Comparison of ENCODE assay signal across 8 cellular contexts in the genomic region with DNA sequence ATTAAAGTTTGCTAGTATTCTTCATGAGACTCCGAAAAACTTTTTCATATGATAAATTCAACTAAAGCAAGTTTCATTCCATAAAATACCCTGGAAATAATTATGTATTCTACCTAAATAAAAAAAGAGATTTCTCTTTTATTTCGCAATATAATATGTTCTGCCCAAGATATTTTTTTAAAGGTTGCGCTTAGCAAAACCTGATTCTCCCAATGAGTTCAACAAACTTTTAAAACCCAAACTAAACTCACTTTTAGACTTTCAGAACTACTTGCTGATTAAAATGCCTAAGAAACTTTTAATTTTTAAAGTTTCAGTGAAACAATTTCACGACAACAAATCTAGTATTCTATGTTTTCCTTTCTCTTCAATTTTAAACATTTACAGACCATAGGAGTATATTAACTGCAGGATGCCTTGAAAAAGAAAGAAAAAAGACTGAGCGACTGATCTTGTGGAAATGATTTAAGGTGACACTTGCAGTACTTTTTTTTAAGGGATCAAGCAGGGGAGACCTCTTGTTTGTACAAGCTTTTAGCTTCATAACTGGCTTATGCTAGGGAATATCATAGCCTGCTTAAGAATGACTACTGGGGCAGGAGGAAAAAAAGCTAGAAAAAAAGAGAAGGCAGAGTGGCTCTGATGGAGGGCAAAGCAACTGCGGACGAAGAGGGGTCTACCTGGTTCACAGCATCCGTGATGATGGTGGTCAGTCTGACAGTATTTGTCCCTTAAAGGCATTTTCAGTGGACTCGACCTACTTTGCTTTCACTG. TPM values are rescaled to one million over a fixed set of nuclear protein-coding genes. Genes with fewer than 3 reads are reported as not detected.
DNase-seq lines count a peak whose midpoint lies in the region; ATAC-seq lines count a peak whose summit lies in the region.

No MANE protein-coding gene starts in this region.

- no peak for ATAC-seq in stimulated activated memory B cell treated with anti-CD40 and anti-IgM and Interleukin-4, amounts not matched to agents 10 μg/mL and 1 μg/mL and 100 μg/mL, for 72 hours

- peaks cover 68% of the 10 kb centered on the region for H3K4me1 Mint-ChIP-seq in activated CD4-positive, alpha-beta memory T cell treated with anti-CD3 and anti-CD28 coated beads for 36 hours (ENCODE audit: low read depth)
- H3K4me1 Mint-ChIP-seq in stimulated activated memory B cell treated with anti-CD40 and anti-IgM and Interleukin-4, amounts not matched to agents 10 μg/mL and 1 μg/mL and 100 μg/mL, for 72 hours: peaks cover 53% of the 10 kb centered on the region

- peaks cover 32% of the 10 kb centered on the region for H3K36me3 Mint-ChIP-seq in activated CD4-positive, alpha-beta memory T cell treated with anti-CD3 and anti-CD28 coated beads for 36 hours
- peaks cover 40% of the 10 kb centered on the region for H3K36me3 Mint-ChIP-seq in stimulated activated memory B cell treated with anti-CD40 and anti-IgM and Interleukin-4, amounts not matched to agents 10 μg/mL and 1 μg/mL and 100 μg/mL, for 72 hours

- no peaks in the 10 kb centered on the region for H3K36me3 ChIP-seq in iPS-15b (ENCODE audit: control insufficient read depth, insufficient read depth, low read length)

- H3K4me3 ChIP-seq in iPS-15b (ENCODE audit: low read depth, low read length): peak overlapping the region; percentile 76

- peak overlapping the region; percentile 90 for H3K27ac Mint-ChIP-seq in activated CD4-positive, alpha-beta memory T cell treated with anti-CD3 and anti-CD28 coated beads for 36 hours
- peak overlapping the region; percentile 95 for H3K27ac Mint-ChIP-seq in stimulated activated memory B cell treated with anti-CD40 and anti-IgM and Interleukin-4, amounts not matched to agents 10 μg/mL and 1 μg/mL and 100 μg/mL, for 72 hours

- H3K4me1 ChIP-seq in iPS-15b (ENCODE audit: control insufficient read depth, insufficient read depth, low read length): no peaks in the 10 kb centered on the region

- intact Hi-C loops in activated CD4-positive, alpha-beta memory T cell treated with anti-CD3 and anti-CD28 coated beads for 36 hours (cut with micrococcal nuclease): loop anchor here (1.0 to 10.0 kb wide), 4 partner anchors 16 to 464 kb away; a partner anchor contains a TSS

- peaks cover 5% of the 10 kb centered on the region for H3K9me3 Mint-ChIP-seq in activated CD4-positive, alpha-beta memory T cell treated with anti-CD3 and anti-CD28 coated beads for 36 hours
- H3K9me3 Mint-ChIP-seq in stimulated activated memory B cell treated with anti-CD40 and anti-IgM and Interleukin-4, amounts not matched to agents 10 μg/mL and 1 μg/mL and 100 μg/mL, for 72 hours: no peaks in the 10 kb centered on the region

- peak overlapping the region; percentile 51 for H3K9ac ChIP-seq in iPS-15b (ENCODE audit: low read depth, low read length)

- peaks cover 47% of the 10 kb centered on the region for H3K27me3 ChIP-seq in iPS-15b (ENCODE audit: control insufficient read depth, insufficient read depth, low read length)

- H3K4me3 Mint-ChIP-seq in activated CD4-positive, alpha-beta memory T cell treated with anti-CD3 and anti-CD28 coated beads for 36 hours: peak overlapping the region; percentile 92
- peak overlapping the region; percentile 93 for H3K4me3 Mint-ChIP-seq in stimulated activated memory B cell treated with anti-CD40 and anti-IgM and Interleukin-4, amounts not matched to agents 10 μg/mL and 1 μg/mL and 100 μg/mL, for 72 hours

- DNase-seq in NCI-H2171 treated with DMSO at 0.1 percent for 48 hours (lab: John Stamatoyannopoulos, UW): peak; percentile 8
- no peak for DNase-seq in NCI-H2171 (lab: John Stamatoyannopoulos, UW)
- DNase-seq in activated CD4-positive, alpha-beta memory T cell treated with anti-CD3 and anti-CD28 coated beads for 36 hours: no peak
- no peak for DNase-seq in pons (ENCODE audit: low spot score)
- DNase-seq in NCI-H1092 (lab: John Stamatoyannopoulos, UW): no peak
- DNase-seq in cerebellar nuclear complex (lab: John Stamatoyannopoulos, UW): no peak

- H3K27me3 Mint-ChIP-seq in activated CD4-positive, alpha-beta memory T cell treated with anti-CD3 and anti-CD28 coated beads for 36 hours: no peaks in the 10 kb centered on the region
- H3K27me3 Mint-ChIP-seq in stimulated activated memory B cell treated with anti-CD40 and anti-IgM and Interleukin-4, amounts not matched to agents 10 μg/mL and 1 μg/mL and 100 μg/mL, for 72 hours: no peaks in the 10 kb centered on the region

- no peaks in the 10 kb centered on the region for H3K9me3 ChIP-seq in iPS-15b (ENCODE audit: control insufficient read depth, insufficient read depth, low read length)

- POLR2A ChIA-PET in activated CD4-positive, alpha-beta memory T cell treated with anti-CD3 and anti-CD28 coated beads for 36 hours (lab: Charles Lee): interaction anchor here (0.8 to 2.8 kb wide), 9 partner anchors 8 to 197 kb away, joined by 3 to 17 read pairs (median 6); a partner anchor contains a TSS

- CTCF ChIA-PET in activated CD4-positive, alpha-beta memory T cell treated with anti-CD3 and anti-CD28 coated beads for 36 hours (lab: Charles Lee): interaction anchor here (0.9 to 3.3 kb wide), 3 partner anchors 41 to 56 kb away, joined by 3 to 29 read pairs (median 3); no protein-coding TSS in a partner anchor

RNA-seq across cellular contexts. Expression of a gene that starts 1.5 kb away (rescaled TPM):
- 10 to 100 TPM; 24.9 to 29.2 TPM for total RNA-seq in activated CD4-positive, alpha-beta memory T cell treated with anti-CD3 and anti-CD28 coated beads for 36 hours
